Comparison of ENCODE assay signal across 19 cellular contexts in the genomic region with DNA sequence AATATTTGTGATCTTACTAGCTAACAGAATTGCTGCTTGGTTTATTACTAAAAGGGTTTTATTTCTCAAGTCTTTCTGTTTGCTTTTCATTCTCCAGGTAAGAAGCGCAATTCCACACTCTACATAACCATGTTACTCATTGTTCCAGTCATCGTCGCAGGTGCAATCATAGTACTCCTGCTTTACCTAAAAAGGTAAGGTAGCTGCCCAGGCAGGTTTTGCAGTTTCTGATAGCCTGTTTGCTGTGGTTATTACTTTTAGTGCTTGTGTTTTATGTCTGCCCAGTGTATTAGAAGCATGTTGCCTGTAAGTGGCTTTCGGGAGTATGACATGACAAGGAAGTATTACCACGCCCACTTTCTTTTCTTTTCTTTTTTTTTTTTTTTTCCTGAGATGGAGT. TPM values are rescaled to one million over a fixed set of nuclear protein-coding genes. Genes with fewer than 3 reads are reported as not detected.
A peak's percentile ranks its signal among the peaks of the same experiment; 100 is the strongest.
DNase-seq lines count a peak whose midpoint lies in the region; ATAC-seq, FAIRE-seq and TF ChIP-seq lines count a peak whose summit lies in the region.
"Had no signal": no experiment of that assay in that cellular context is flagged by ENCODE, and none has a peak within 500 bp of the region (broad histone marks: within the 10 kb centered on the region; RNA-seq: fewer than 3 reads in every experiment).

No MANE protein-coding gene starts in this region.

- POLR2A ChIA-PET in Caco-2 (lab: Charles Lee): no interaction called here

- DNase-seq in Caco-2: peak; percentile 49 to 51
- peak; percentile 56 for DNase-seq in NCI-H2029 (lab: John Stamatoyannopoulos, UW)
- DNase-seq in bronchial epithelial cell (ENCODE audit: low read depth): peak; percentile 94
- no peak for DNase-seq in omental fat pad (ENCODE audit: low spot score)
- DNase-seq in activated CD4-positive, alpha-beta T cell treated with anti-CD3 and anti-CD28 coated beads for 1 hour: no peak
- no peak for DNase-seq in activated naive CD4-positive, alpha-beta T cell treated with anti-CD3 and anti-CD28 coated beads, Interleukin-2, amount 50 U/mL, for 72 hours (ENCODE audit: low spot score in 2 of 2)
- DNase-seq: activated CD4-positive, alpha-beta T cell treated with anti-CD3 and anti-CD28 coated beads for 4 hours; activated gamma-delta T cell; anterior cingulate cortex; HFFc6; NCI-H446 treated with DMSO at 0.1 percent for 48 hours had no signal

- peak overlapping the region; percentile 28 to 74 for H3K27ac ChIP-seq in mucosa of rectum (ENCODE audit: low read depth in 2 of 2, low read length in 2 of 2)
- H3K27ac ChIP-seq: thoracic aorta had no signal

- no peaks in the 10 kb centered on the region for H3K27me3 ChIP-seq in Caco-2 (replicated peaks; ENCODE audit: control insufficient read depth, insufficient read depth, low read length)
- H3K27me3 ChIP-seq in bronchial epithelial cell (ENCODE audit: control insufficient read depth, insufficient read depth, low read length): no peaks in the 10 kb centered on the region
- no peaks in the 10 kb centered on the region for H3K27me3 ChIP-seq in mucosa of rectum (ENCODE audit: control insufficient read depth in 2 of 2, insufficient read depth in 2 of 2, low read length in 2 of 2)

- H3K27ac Mint-ChIP-seq in Caco-2 (ENCODE audit: unreplicated experiment): no peak overlapping the region
- no peak overlapping the region for H3K27ac Mint-ChIP-seq in activated naive CD4-positive, alpha-beta T cell treated with anti-CD3 and anti-CD28 coated beads, Interleukin-2, amount 50 U/mL, for 72 hours
- H3K27ac Mint-ChIP-seq: HFFc6, mesothelial cell of epicardium had no signal

- ATAC-seq in omental fat pad (ENCODE audit: low FRiP score): no peak
- ATAC-seq in activated naive CD4-positive, alpha-beta T cell treated with anti-CD3 and anti-CD28 coated beads, Interleukin-2, amount 50 U/mL, for 72 hours: no peak
- ATAC-seq in HG03139 (IDR thresholded peaks at IDR 0.05; ENCODE audit: unreplicated experiment): no peak

- H3K4me3 ChIP-seq in Caco-2 (ENCODE audit: low read depth, low read length): no peak overlapping the region
- no peak overlapping the region for H3K4me3 ChIP-seq in bronchial epithelial cell (ENCODE audit: low read depth, low read length)
- no peak overlapping the region for H3K4me3 ChIP-seq in mucosa of rectum (ENCODE audit: low read length in 2 of 2)
- H3K4me3 ChIP-seq: thoracic aorta had no signal

- H3K9me3 ChIP-seq in Caco-2 (no peaks in the 10 kb centered on the region), mucosa of rectum (ENCODE audit: control insufficient read depth in 2 of 2, low read length in 2 of 2) (no peaks in the 10 kb centered on the region)
- H3K9me3 ChIP-seq: thoracic aorta had no signal

- intact Hi-C loops in Caco-2 (cut with micrococcal nuclease; ENCODE audit: unreplicated experiment): no loop called here

- TF ChIP-seq CTCF in Caco-2 (IDR thresholded peaks at IDR 0.05; ENCODE audit: insufficient read depth in 1 of 2, low read depth in 1 of 2, low read length in 1 of 2, severe bottlenecking in 1 of 2, unreplicated experiment in 1 of 2) (no peak), bronchial epithelial cell (IDR thresholded peaks at IDR 0.05; ENCODE audit: insufficient read depth, low read length, severe bottlenecking) (no peak), omental fat pad (IDR thresholded peaks at IDR 0.05) (no peak)

- H3K4me1 ChIP-seq in Caco-2 (no peaks in the 10 kb centered on the region), mucosa of rectum (ENCODE audit: control insufficient read depth in 2 of 2, insufficient read depth in 2 of 2, low read length in 2 of 2) (peaks cover 0 to 2% of the 10 kb centered on the region in 2 donors)

- H3K36me3 ChIP-seq in Caco-2 (ENCODE audit: control insufficient read depth, insufficient read depth, low read length): no peaks in the 10 kb centered on the region
- no peaks in the 10 kb centered on the region for H3K36me3 ChIP-seq in bronchial epithelial cell (ENCODE audit: control insufficient read depth, insufficient read depth, low read length)
- peaks cover 5 to 15% of the 10 kb centered on the region in 2 donors for H3K36me3 ChIP-seq in mucosa of rectum (ENCODE audit: control insufficient read depth in 2 of 2, insufficient read depth in 2 of 2, low read length in 2 of 2)
- H3K36me3 ChIP-seq: thoracic aorta had no signal

- H3K36me3 Mint-ChIP-seq in Caco-2 (ENCODE audit: insufficient read depth, unreplicated experiment): peaks cover 11% of the 10 kb centered on the region
- no peaks in the 10 kb centered on the region for H3K36me3 Mint-ChIP-seq in activated naive CD4-positive, alpha-beta T cell treated with anti-CD3 and anti-CD28 coated beads, Interleukin-2, amount 50 U/mL, for 72 hours

- no peaks in the 10 kb centered on the region for H3K27me3 Mint-ChIP-seq in Caco-2 (ENCODE audit: insufficient read depth, unreplicated experiment)

- no peak for FAIRE-seq in bronchial epithelial cell (lab: Jason Lieb, UNC)
- FAIRE-seq: islet of Langerhans had no signal

- BruUV-seq in Caco-2 (replicated peaks; lab: Mats Ljungman, UMichigan): no TSS peak

- H3K9ac ChIP-seq in mucosa of rectum (ENCODE audit: low read depth in 1 of 2, low read length in 2 of 2): no peak overlapping the region

- no peaks in the 10 kb centered on the region for H3K9me3 Mint-ChIP-seq in Caco-2 (ENCODE audit: unreplicated experiment)
- no peaks in the 10 kb centered on the region for H3K9me3 Mint-ChIP-seq in activated naive CD4-positive, alpha-beta T cell treated with anti-CD3 and anti-CD28 coated beads, Interleukin-2, amount 50 U/mL, for 72 hours
- H3K9me3 Mint-ChIP-seq: HFFc6, neural crest cell had no signal

- H3K4me3 Mint-ChIP-seq in Caco-2 (ENCODE audit: unreplicated experiment): no peak overlapping the region
- H3K4me3 Mint-ChIP-seq: HFFc6, mesothelial cell of epicardium, neural crest cell had no signal

- CTCF ChIA-PET in Caco-2 (lab: Charles Lee): no interaction called here

- H3K4me1 Mint-ChIP-seq in Caco-2 (ENCODE audit: low read depth, unreplicated experiment): no peaks in the 10 kb centered on the region
- H3K4me1 Mint-ChIP-seq: mesothelial cell of epicardium had no signal

RNA-seq across cellular contexts. Expression of gene IL13RA1, which starts 46.4 kb away (rescaled TPM):
- 33.2 and 33.4 TPM in 2 replicates for total RNA-seq in Caco-2 (2022)
- total RNA-seq in bronchial epithelial cell: 25.0 and 37.5 TPM in 2 replicates
- 10 to 100 TPM; 44.9 to 77.8 (median 71.0) TPM for total RNA-seq in omental fat pad
- 1 to 10 TPM in 1 of 2 donors, under 1 TPM in 1; 0.32 to 1.8 TPM for total RNA-seq in activated naive CD4-positive, alpha-beta T cell treated with anti-CD3 and anti-CD28 coated beads, Interleukin-2, amount 50 U/mL, for 72 hours

RNA-seq across cellular contexts. Expression of gene ZCCHC12, which starts 49.8 kb away (rescaled TPM):
- total RNA-seq in Caco-2 (2022) (0.19 and 0.39 TPM in 2 replicates), bronchial epithelial cell (under 0.01 TPM in 1 of 2 replicates, not detected in the other), omental fat pad (under 1 TPM in 2 of 4 donors, not detected in 2; 0.37 to 0.72 TPM)
- under 1 TPM in 1 of 2 donors, not detected in 1; 0.60 TPM for total RNA-seq in activated naive CD4-positive, alpha-beta T cell treated with anti-CD3 and anti-CD28 coated beads, Interleukin-2, amount 50 U/mL, for 72 hours
- total RNA-seq: HFFc6, HT1080, SK-MEL-5, thoracic aorta had no signal

Comparison
In these comparisons a context has a peak if more than half of its experiments do, and no peak if none do; other contexts are left out.
1. DNase-seq: peak in Caco-2 (2 of 2), NCI-H2029 (single experiment) and bronchial epithelial cell (single experiment); none in omental fat pad (single experiment), activated CD4-positive, alpha-beta T cell treated with anti-CD3 and anti-CD28 coated beads for 1 hour (single experiment) and activated naive CD4-positive, alpha-beta T cell treated with anti-CD3 and anti-CD28 coated beads, Interleukin-2, amount 50 U/mL, for 72 hours (0 of 2).